ENCODE assay signal across 8 cellular contexts in the genomic region with DNA sequence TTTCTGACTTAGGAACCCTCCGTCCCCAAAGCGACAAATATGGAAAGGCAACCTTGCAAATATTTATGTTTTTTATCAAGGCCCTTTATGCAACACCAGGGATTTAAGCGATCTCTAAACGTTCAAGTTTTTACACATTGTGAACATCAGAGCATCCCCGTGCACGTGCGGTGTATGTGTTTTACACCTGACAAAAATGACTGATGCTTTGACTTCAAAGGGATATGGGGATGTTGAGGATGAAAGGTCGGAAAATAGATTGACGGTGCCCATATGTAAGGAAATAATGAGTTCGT. TPM values are rescaled to one million over a fixed set of nuclear protein-coding genes. Genes with fewer than 3 reads are reported as not detected.
DNase-seq lines count a peak whose midpoint lies in the region; ATAC-seq and TF ChIP-seq lines count a peak whose summit lies in the region.

No MANE protein-coding gene starts in this region.

- H3K27ac Mint-ChIP-seq in activated CD8-positive, alpha-beta T cell treated with anti-CD3 and anti-CD28 coated beads, Interleukin-2, amount 10 ng/mL, durations not matched to agents 7 days and 5 days, result no peak overlapping the region
- H3K27ac Mint-ChIP-seq in stimulated activated naive B cell treated with anti-CD40 and anti-IgM and Interleukin-4, amounts not matched to agents 10 μg/mL and 1 μg/mL and 100 μg/mL, for 72 hours, result no peak overlapping the region

- H3K4me3 ChIP-seq in iPS-15b (ENCODE audit: low read depth, low read length), result peak overlapping the region; percentile 82

- H3K36me3 Mint-ChIP-seq in activated CD8-positive, alpha-beta T cell treated with anti-CD3 and anti-CD28 coated beads, Interleukin-2, amount 10 ng/mL, durations not matched to agents 7 days and 5 days (ENCODE audit: low read depth), result no peaks in the 10 kb centered on the region
- H3K36me3 Mint-ChIP-seq in stimulated activated naive B cell treated with anti-CD40 and anti-IgM and Interleukin-4, amounts not matched to agents 10 μg/mL and 1 μg/mL and 100 μg/mL, for 72 hours, result no peaks in the 10 kb centered on the region

- H3K4me1 ChIP-seq in iPS-15b (ENCODE audit: control insufficient read depth, insufficient read depth, low read length), result no peaks in the 10 kb centered on the region

- CTCF ChIA-PET in HEK293T (lab: Yijun Ruan, JAX), result no interaction called here
- CTCF ChIA-PET in activated CD8-positive, alpha-beta T cell treated with anti-CD3 and anti-CD28 coated beads, Interleukin-2, amount 10 ng/mL, durations not matched to agents 7 days and 5 days (lab: Charles Lee), result no interaction called here

- POLR2A ChIA-PET in HEK293T (lab: Yijun Ruan, JAX), result interaction anchor here (0.8 kb wide), 1 partner anchor 379 kb away, joined by 3 read pairs; no protein-coding TSS in a partner anchor
- POLR2A ChIA-PET in activated CD8-positive, alpha-beta T cell treated with anti-CD3 and anti-CD28 coated beads, Interleukin-2, amount 10 ng/mL, durations not matched to agents 7 days and 5 days (lab: Charles Lee), result no interaction called here

- peaks cover 23% of the 10 kb centered on the region for H3K27me3 ChIP-seq in iPS-15b (ENCODE audit: control insufficient read depth, insufficient read depth, low read length)

- H3K9me3 ChIP-seq in iPS-15b (ENCODE audit: control insufficient read depth, insufficient read depth, low read length), result no peaks in the 10 kb centered on the region

- no peak overlapping the region for H3K9ac ChIP-seq in iPS-15b (ENCODE audit: low read depth, low read length)

- peak overlapping the region; percentile 67 for H3K4me3 Mint-ChIP-seq in activated CD8-positive, alpha-beta T cell treated with anti-CD3 and anti-CD28 coated beads, Interleukin-2, amount 10 ng/mL, durations not matched to agents 7 days and 5 days
- H3K4me3 Mint-ChIP-seq in stimulated activated naive B cell treated with anti-CD40 and anti-IgM and Interleukin-4, amounts not matched to agents 10 μg/mL and 1 μg/mL and 100 μg/mL, for 72 hours, result peak overlapping the region; percentile 84 to 88

- peaks cover 28% of the 10 kb centered on the region for H3K4me1 Mint-ChIP-seq in activated CD8-positive, alpha-beta T cell treated with anti-CD3 and anti-CD28 coated beads, Interleukin-2, amount 10 ng/mL, durations not matched to agents 7 days and 5 days (ENCODE audit: low read depth)
- H3K4me1 Mint-ChIP-seq in stimulated activated naive B cell treated with anti-CD40 and anti-IgM and Interleukin-4, amounts not matched to agents 10 μg/mL and 1 μg/mL and 100 μg/mL, for 72 hours, result peaks cover 15 to 20% of the 10 kb centered on the region in 2 donors

- DNase-seq in HEK293T (ENCODE audit: extremely low spot score), result no peak
- DNase-seq in activated CD8-positive, alpha-beta T cell treated with anti-CD3 and anti-CD28 coated beads, Interleukin-2, amount 10 ng/mL, durations not matched to agents 7 days and 5 days, result no peak
- DNase-seq in stimulated activated naive B cell treated with anti-CD40 and anti-IgM and Interleukin-4, amounts not matched to agents 10 μg/mL and 1 μg/mL and 100 μg/mL, for 72 hours, result no peak
- DNase-seq in AG08396 (ENCODE audit: low spot score), result no peak
- DNase-seq in NCI-H2196 (lab: John Stamatoyannopoulos, UW; ENCODE audit: unreplicated experiment), result no peak

- no peaks in the 10 kb centered on the region for H3K27me3 Mint-ChIP-seq in activated CD8-positive, alpha-beta T cell treated with anti-CD3 and anti-CD28 coated beads, Interleukin-2, amount 10 ng/mL, durations not matched to agents 7 days and 5 days (ENCODE audit: low read depth)
- H3K27me3 Mint-ChIP-seq in stimulated activated naive B cell treated with anti-CD40 and anti-IgM and Interleukin-4, amounts not matched to agents 10 μg/mL and 1 μg/mL and 100 μg/mL, for 72 hours, result no peaks in the 10 kb centered on the region

- ATAC-seq in activated CD8-positive, alpha-beta T cell treated with anti-CD3 and anti-CD28 coated beads, Interleukin-2, amount 10 ng/mL, durations not matched to agents 7 days and 5 days, result no peak
- no peak for ATAC-seq in stimulated activated naive B cell treated with anti-CD40 and anti-IgM and Interleukin-4, amounts not matched to agents 10 μg/mL and 1 μg/mL and 100 μg/mL, for 72 hours (replicated peaks)
- ATAC-seq in GM18511 (IDR thresholded peaks at IDR 0.05; ENCODE audit: unreplicated experiment), result no peak
- no peak for ATAC-seq in HG02610 (IDR thresholded peaks at IDR 0.05; ENCODE audit: unreplicated experiment)

- H3K36me3 ChIP-seq in iPS-15b (ENCODE audit: control insufficient read depth, insufficient read depth, low read length), result no peaks in the 10 kb centered on the region

- no peaks in the 10 kb centered on the region for H3K9me3 Mint-ChIP-seq in activated CD8-positive, alpha-beta T cell treated with anti-CD3 and anti-CD28 coated beads, Interleukin-2, amount 10 ng/mL, durations not matched to agents 7 days and 5 days (ENCODE audit: insufficient read depth)
- H3K9me3 Mint-ChIP-seq in stimulated activated naive B cell treated with anti-CD40 and anti-IgM and Interleukin-4, amounts not matched to agents 10 μg/mL and 1 μg/mL and 100 μg/mL, for 72 hours, result no peaks in the 10 kb centered on the region

TF ChIP-seq in HEK293T, 16 proteins besides CTCF, POLR2A, EP300 and RAD21:
- no peak for TF ChIP-seq SUZ12 (IDR thresholded peaks at IDR 0.05)
- TF ChIP-seq L3MBTL2 (conservative IDR thresholded peaks at IDR 0.05), result peak; percentile 58
- no peak for TF ChIP-seq LEF1 (IDR thresholded peaks at IDR 0.05; ENCODE audit: borderline replicate concordance)
- TF ChIP-seq BHLHE40 (IDR thresholded peaks at IDR 0.05; ENCODE audit: borderline replicate concordance), result no peak

RNA-seq across cellular contexts. Expression of a gene that starts 0.8 kb away (rescaled TPM):
- total RNA-seq in activated CD8-positive, alpha-beta T cell treated with anti-CD3 and anti-CD28 coated beads, Interleukin-2, amount 10 ng/mL, durations not matched to agents 7 days and 5 days, result 1 to 10 TPM; 1.3 to 1.5 TPM

RNA-seq across cellular contexts. Expression of a gene that starts 2.0 kb away (rescaled TPM):
- total RNA-seq in activated CD8-positive, alpha-beta T cell treated with anti-CD3 and anti-CD28 coated beads, Interleukin-2, amount 10 ng/mL, durations not matched to agents 7 days and 5 days, result 1 to 10 TPM; 4.4 to 5.9 TPM
